Comparison of ENCODE assay signal across 1 cellular context in the genomic region with DNA sequence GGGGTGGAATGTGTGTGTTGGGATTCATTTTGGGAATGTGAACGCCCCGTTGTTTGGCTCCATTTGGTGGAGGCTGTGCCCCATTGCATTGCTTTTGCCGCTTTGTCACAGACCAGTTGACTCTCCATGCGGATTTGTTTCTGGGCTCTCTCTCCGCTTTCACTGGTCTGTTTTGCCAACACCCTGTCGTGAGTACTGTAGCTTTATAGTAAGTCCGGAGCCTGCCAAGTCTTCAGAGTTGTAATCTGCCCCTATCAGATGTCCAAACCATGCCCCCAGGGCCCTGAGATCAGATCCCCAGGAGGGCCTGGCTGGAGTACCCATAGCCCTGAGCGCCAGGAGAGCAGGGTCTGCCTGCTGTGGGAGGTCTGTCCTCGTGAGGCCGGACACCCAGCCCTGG. TPM values are rescaled to one million over a fixed set of nuclear protein-coding genes. Genes with fewer than 3 reads are reported as not detected.
"Had no signal": no experiment of that assay in that cellular context is flagged by ENCODE, and none has a peak within 500 bp of the region (broad histone marks: within the 10 kb centered on the region; RNA-seq: fewer than 3 reads in every experiment).

No MANE protein-coding gene starts in this region.

RNA-seq across cellular contexts. Expression of a gene that starts 16.8 kb away (rescaled TPM):
- total RNA-seq: ascending aorta had no signal
